24 cellular contexts compared by ENCODE assay signal in genomic region chr5:84673785-84674184, GRCh38.
"Had no signal": no experiment of that assay in that cellular context is flagged by ENCODE, and none has a peak within 500 bp of the region (broad histone marks: within the 10 kb centered on the region; RNA-seq: fewer than 3 reads in every experiment).

No MANE protein-coding gene starts in this region.

- H3K27me3 ChIP-seq: left lung, pancreas, spleen, tibial nerve, uterus had no signal

- H3K36me3 ChIP-seq: left lung, pancreas, prostate gland, spleen, tibial nerve, uterus had no signal

- H3K4me1 ChIP-seq: left lung, pancreas, prostate gland, spleen, tibial nerve, uterus had no signal

- H3K27ac ChIP-seq: left lung, pancreas, prostate gland, skin epidermis, spleen, tibial nerve, uterus had no signal

- DNase-seq: hippocampal formation; immature natural killer cell; kidney; left colon; left lung; midbrain; mucosa of descending colon; naive thymus-derived CD8-positive, alpha-beta T cell; nucleus accumbens; pancreas; posterior cingulate gyrus; retina; right cardiac atrium; spleen; stimulated activated CD4-positive, alpha-beta T cell treated with anti-CD3 and anti-CD28 coated beads, Interleukin-4, amount 100 ng/mL, for 24 hours; stimulated activated naive CD4-positive, alpha-beta T cell; uterus had no signal

- ATAC-seq: left colon; left lung; mucosa of descending colon; naive thymus-derived CD8-positive, alpha-beta T cell; pancreas; right cardiac atrium; sciatic nerve; stimulated activated effector memory CD8-positive, alpha-beta T cell treated with anti-CD3 and anti-CD28 coated beads, Interleukin-12 subunit alpha, Interleukin-12 subunit beta, amount 100 ng/mL, for 72 hours had no signal

- FAIRE-seq: islet of Langerhans, kidney, pancreas had no signal

- H3K4me3 ChIP-seq: left lung, lung, mucosa of descending colon, pancreas, prostate gland, skin epidermis, spleen, tibial nerve, uterus had no signal

- H3K9me3 ChIP-seq: mucosa of descending colon, pancreas, prostate gland, uterus had no signal
